ENCODE assay signal across 6 cellular contexts in the genomic region with DNA sequence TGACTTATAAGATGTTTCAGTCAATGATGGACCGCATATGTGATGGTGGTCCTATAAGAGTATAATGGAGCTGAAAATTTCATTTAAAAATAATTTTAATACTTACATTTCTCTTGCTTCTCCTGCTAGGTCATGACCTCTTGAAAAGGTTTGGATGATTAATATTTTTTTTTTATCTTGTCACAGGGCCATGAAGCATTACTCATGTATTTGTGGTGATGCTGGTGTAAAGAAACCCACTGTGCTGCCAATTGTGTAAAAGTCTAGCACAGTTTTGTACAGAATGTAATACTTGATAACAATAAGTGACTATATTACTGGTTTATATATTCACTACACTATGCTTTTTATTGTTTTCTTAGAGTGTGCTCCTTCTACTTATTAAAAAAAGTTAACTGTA.
"Had no signal": no experiment of that assay in that cellular context is flagged by ENCODE, and none has a peak within 500 bp of the region (broad histone marks: within the 10 kb centered on the region; RNA-seq: fewer than 3 reads in every experiment).

No MANE protein-coding gene starts in this region.

- ATAC-seq: GM23338, HepG2, K562 had no signal

- H3K27ac Mint-ChIP-seq: GM23338, H9 had no signal

- H3K4me3 Mint-ChIP-seq: GM23338, H9 had no signal

- H3K4me3 ChIP-seq: GM23338, K562 had no signal

- DNase-seq: H9, HCEC 1CT, IMR-90 had no signal

- H3K4me2 ChIP-seq: GM23338 had no signal

- H2AFZ ChIP-seq: GM23338 had no signal
